17 cellular contexts compared by ENCODE assay signal in the genomic region with DNA sequence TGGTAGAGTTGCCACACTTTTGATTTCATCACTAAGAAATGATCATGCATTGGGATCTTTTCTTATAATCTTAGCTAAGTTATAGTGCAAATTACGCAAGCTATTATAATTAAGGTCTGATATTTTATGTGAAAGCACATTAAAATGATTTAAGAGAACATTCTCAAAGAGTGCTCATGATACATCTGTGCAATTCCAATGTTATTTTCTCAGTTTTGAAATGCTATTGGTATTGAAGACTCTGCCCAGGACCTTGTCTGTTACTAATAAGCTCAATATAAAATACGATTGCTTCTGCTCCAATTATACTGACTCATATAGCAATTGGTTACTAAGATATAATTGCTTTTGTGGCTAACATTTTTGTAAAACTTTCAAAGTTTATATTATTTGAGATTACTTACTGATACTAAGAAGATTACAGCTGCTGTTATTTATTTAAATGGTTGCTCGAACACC.
A peak's percentile ranks its signal among the peaks of the same experiment; 100 is the strongest.
DNase-seq lines count a peak whose midpoint lies in the region; ATAC-seq and TF ChIP-seq lines count a peak whose summit lies in the region.
"Had no signal": no experiment of that assay in that cellular context is flagged by ENCODE, and none has a peak within 500 bp of the region (broad histone marks: within the 10 kb centered on the region; RNA-seq: fewer than 3 reads in every experiment).

No MANE protein-coding gene starts in this region.

- POLR2A ChIA-PET in AG04449 (lab: Yijun Ruan, JAX): interaction anchor here (0.6 to 3.0 kb wide), 9 partner anchors 9 to 225 kb away, joined by 3 to 11 read pairs (median 4); a partner anchor contains a TSS

- ATAC-seq in HG03045 (IDR thresholded peaks at IDR 0.05; ENCODE audit: unreplicated experiment) (no peak), HG02840 (IDR thresholded peaks at IDR 0.05; ENCODE audit: low FRiP score, unreplicated experiment) (no peak)

- no peak overlapping the region for H3K9ac ChIP-seq in adipocyte (ENCODE audit: low read length)

- H3K4me3 ChIP-seq in AG04449 (ENCODE audit: low read depth, low read length) (no peak overlapping the region), adipocyte (ENCODE audit: low read length) (peak overlapping the region; percentile 24), fibroblast of the aortic adventitia (ENCODE audit: low read depth, low read length) (no peak overlapping the region)

- DNase-seq in AG04449 (ENCODE audit: low read depth, low spot score): peak; percentile 83
- peak; percentile 63 for DNase-seq in GM03348 (ENCODE audit: low spot score)
- DNase-seq in adipocyte (ENCODE audit: low read depth): peak; percentile 53
- DNase-seq in fibroblast of the aortic adventitia (ENCODE audit: low read depth): peak; percentile 84
- DNase-seq in COLO829 (ENCODE audit: low spot score): no peak
- DNase-seq in NCI-H1417 treated with DMSO at 0.1 percent for 48 hours (lab: John Stamatoyannopoulos, UW): no peak
- DNase-seq: 8988T; CD4-positive, CD25-positive, alpha-beta regulatory T cell; HFFc6; MM.1S; NCI-H1092 treated with DMSO at 0.1 percent for 48 hours; NCI-H1694 treated with DMSO at 0.1 percent for 48 hours; NCI-H2107; NCI-H2227 treated with DMSO at 0.1 percent for 48 hours; NCI-H524 treated with DMSO at 0.1 percent for 48 hours had no signal

- CTCF ChIA-PET in AG04449 (lab: Yijun Ruan, JAX): interaction anchor here (0.9 to 2.3 kb wide), 4 partner anchors 8 to 225 kb away, joined by 3 to 8 read pairs (median 6); no protein-coding TSS in a partner anchor

- no peaks in the 10 kb centered on the region for H3K9me3 ChIP-seq in adipocyte (ENCODE audit: control insufficient read depth, low read length)

- peaks cover 28% of the 10 kb centered on the region for H3K4me1 ChIP-seq in adipocyte (ENCODE audit: control insufficient read depth, insufficient read depth, low read length)

- no peaks in the 10 kb centered on the region for H3K27me3 ChIP-seq in adipocyte (replicated peaks; ENCODE audit: control insufficient read depth, insufficient read depth, low read length)

- peaks cover 8% of the 10 kb centered on the region for H3K36me3 ChIP-seq in adipocyte (ENCODE audit: control insufficient read depth, insufficient read depth, low read length, severe bottlenecking)

- TF ChIP-seq CTCF in AG04449 (IDR thresholded peaks at IDR 0.05; ENCODE audit: insufficient read depth, low read length, missing control alignments) (no peak), fibroblast of the aortic adventitia (IDR thresholded peaks at IDR 0.05; ENCODE audit: insufficient read depth, low read length) (no peak)

Comparison
In these comparisons a context has a peak if more than half of its experiments do, and no peak if none do; other contexts are left out.
1. DNase-seq: peak in AG04449 (single experiment), GM03348 (single experiment), adipocyte (single experiment) and fibroblast of the aortic adventitia (single experiment); none in COLO829 (single experiment) and NCI-H1417 treated with DMSO at 0.1 percent for 48 hours (single experiment).